Comparison of ENCODE assay signal across 9 cellular contexts in the genomic region with DNA sequence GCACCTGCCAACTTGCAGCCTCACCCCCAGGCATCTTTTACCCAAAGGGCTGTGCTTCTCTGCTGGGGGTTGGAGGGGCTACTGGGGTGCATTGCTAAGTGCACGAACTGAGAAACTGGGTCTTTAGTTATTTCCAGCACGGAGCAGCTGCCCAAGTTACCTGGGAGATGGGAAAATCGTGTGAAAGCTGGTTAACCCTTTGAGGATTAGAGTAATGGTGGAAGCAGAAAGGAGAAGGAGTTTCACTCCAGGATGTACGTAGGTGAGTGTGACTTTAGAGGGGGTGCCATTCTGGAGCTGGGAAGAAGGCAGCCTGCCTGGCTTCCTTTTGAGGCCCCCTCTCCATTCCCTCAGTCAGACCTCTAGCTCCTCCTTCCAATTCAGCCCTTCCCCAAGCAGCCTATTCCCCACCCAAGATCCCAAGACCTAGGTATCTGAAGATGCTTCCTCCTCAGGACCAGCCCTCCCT. TPM values are rescaled to one million over a fixed set of nuclear protein-coding genes. Genes with fewer than 3 reads are reported as not detected.
DNase-seq lines count a peak whose midpoint lies in the region; ATAC-seq and TF ChIP-seq lines count a peak whose summit lies in the region.
"Had no signal": no experiment of that assay in that cellular context is flagged by ENCODE, and none has a peak within 500 bp of the region (broad histone marks: within the 10 kb centered on the region; RNA-seq: fewer than 3 reads in every experiment).

No MANE protein-coding gene starts in this region.

- H3K36me3 ChIP-seq in ES-I3 (ENCODE audit: insufficient read depth, low read length): no peaks in the 10 kb centered on the region
- H3K36me3 ChIP-seq in RWPE2 (ENCODE audit: low read depth): no peaks in the 10 kb centered on the region
- no peaks in the 10 kb centered on the region for H3K36me3 ChIP-seq in hepatocyte (replicated peaks; ENCODE audit: insufficient read depth, low read depth)
- H3K36me3 ChIP-seq in gastrocnemius medialis: no peaks in the 10 kb centered on the region

- DNase-seq in RWPE2 (ENCODE audit: low spot score): no peak
- no peak for DNase-seq in hepatocyte (ENCODE audit: low spot score)
- no peak for DNase-seq in gastrocnemius medialis
- DNase-seq in central memory CD4-positive, alpha-beta T cell: no peak
- no peak for DNase-seq in DMS79 (lab: John Stamatoyannopoulos, UW)
- DNase-seq in COLO668 (lab: John Stamatoyannopoulos, UW; ENCODE audit: unreplicated experiment): no peak

- no peak for TF ChIP-seq POLR2A in gastrocnemius medialis (IDR thresholded peaks at IDR 0.05)

- H3K27me3 ChIP-seq in RWPE2 (ENCODE audit: insufficient read depth, poor library complexity, severe bottlenecking): no peaks in the 10 kb centered on the region
- no peaks in the 10 kb centered on the region for H3K27me3 ChIP-seq in hepatocyte
- no peaks in the 10 kb centered on the region for H3K27me3 ChIP-seq in gastrocnemius medialis

- H3K4me2 ChIP-seq in hepatocyte: peak overlapping the region; percentile 97

- WGBS in hepatocyte (ENCODE audit: low lambda C conversion rate, missing lambda C conversion rate): 8% methylated on average over 4 of the region's 4 CpGs

- in situ Hi-C loops in gastrocnemius medialis (cut with MboI; ENCODE audit: low sequenced_read_pairs in 4 of 4): loop anchor here in 1 of 4 donors (25.0 kb wide), 1 partner anchor 253 kb away; the partner anchor contains the start of gene OR8S1

- peak overlapping the region; percentile 53; the same call in 1 of the 2 replicates for H3K9ac ChIP-seq in ES-I3 (ENCODE audit: low read depth, low read length)

- H3K4me1 ChIP-seq in ES-I3 (ENCODE audit: insufficient read depth, low read length) (0 out of 2 replicates have a peak, but pooled peaks cover 8% of the 10 kb centered on the region), RWPE2 (ENCODE audit: insufficient read depth, poor library complexity, severe bottlenecking) (peaks cover 2% of the 10 kb centered on the region), hepatocyte (ENCODE audit: insufficient read depth) (peaks cover 30% of the 10 kb centered on the region), gastrocnemius medialis (peaks cover 23 to 28% of the 10 kb centered on the region in 2 donors)

- peak overlapping the region; percentile 49 for H3K27ac ChIP-seq in RWPE2 (ENCODE audit: poor library complexity, severe bottlenecking)
- H3K27ac ChIP-seq in hepatocyte: peak overlapping the region; percentile 98
- H3K27ac ChIP-seq in gastrocnemius medialis: peak overlapping the region in 3 of 4 donors; percentile 84 to 89 (median 87)

- H3K9me3 ChIP-seq in ES-I3 (ENCODE audit: control insufficient read depth, insufficient read depth, low read length): no peaks in the 10 kb centered on the region; the same call in 1 of the 2 replicates
- H3K9me3 ChIP-seq in RWPE2 (ENCODE audit: severe bottlenecking): no peaks in the 10 kb centered on the region
- no peaks in the 10 kb centered on the region for H3K9me3 ChIP-seq in hepatocyte (ENCODE audit: low read depth)
- H3K9me3 ChIP-seq in gastrocnemius medialis: no peaks in the 10 kb centered on the region
- H3K9me3 ChIP-seq: mucosa of descending colon had no signal

- H2AFZ ChIP-seq in hepatocyte: peak overlapping the region; percentile 100

- ATAC-seq in RWPE2 (ENCODE audit: low read depth): no peak
- no peak for ATAC-seq in gastrocnemius medialis
- ATAC-seq in HG02798 (IDR thresholded peaks at IDR 0.05; ENCODE audit: poor library complexity, unreplicated experiment): no peak

- H3K9me2 ChIP-seq in hepatocyte (replicated peaks; ENCODE audit: insufficient read depth): no peaks in the 10 kb centered on the region

- no peak for TF ChIP-seq CTCF in RWPE2 (IDR thresholded peaks at IDR 0.05; ENCODE audit: poor library complexity, severe bottlenecking)
- no peak for TF ChIP-seq CTCF in hepatocyte (IDR thresholded peaks at IDR 0.05; ENCODE audit: poor library complexity)
- no peak for TF ChIP-seq CTCF in gastrocnemius medialis (IDR thresholded peaks at IDR 0.05 in 4 of 5, conservative IDR thresholded peaks at IDR 0.05 in 1 of 5)

- intact Hi-C loops in gastrocnemius medialis (cut with DNase I; ENCODE audit: low total_unique reads): no loop called here

- peaks cover 15% of the 10 kb centered on the region for H4K20me1 ChIP-seq in hepatocyte (ENCODE audit: insufficient read depth, poor library complexity, severe bottlenecking)

- peaks cover 42% of the 10 kb centered on the region for H3K79me2 ChIP-seq in hepatocyte

- peak overlapping the region; percentile 97 for H3K4me3 ChIP-seq in RWPE2 (ENCODE audit: severe bottlenecking)
- H3K4me3 ChIP-seq in hepatocyte: peak overlapping the region; percentile 98
- peak overlapping the region; percentile 92 to 100 (median 96) for H3K4me3 ChIP-seq in gastrocnemius medialis

RNA-seq across cellular contexts. Expression of gene ADCY6, which starts 1.0 kb away (rescaled TPM):
- total RNA-seq in hepatocyte (27.9 and 37.7 TPM in 2 replicates), gastrocnemius medialis (10 to 100 TPM; 11.4 to 13.6 (median 12.6) TPM)
- 19.0 and 22.7 TPM in 2 replicates for polyA plus RNA-seq in hepatocyte

RNA-seq across cellular contexts. Expression of gene CACNB3, which starts 28.4 kb away (rescaled TPM):
- 14.2 and 23.2 TPM in 2 replicates for total RNA-seq in hepatocyte
- polyA plus RNA-seq in hepatocyte: 24.1 and 28.6 TPM in 2 replicates
- 1 to 10 TPM; 1.2 to 5.7 (median 2.7) TPM for total RNA-seq in gastrocnemius medialis
